ENCODE assay signal across 8 cellular contexts in the genomic region with DNA sequence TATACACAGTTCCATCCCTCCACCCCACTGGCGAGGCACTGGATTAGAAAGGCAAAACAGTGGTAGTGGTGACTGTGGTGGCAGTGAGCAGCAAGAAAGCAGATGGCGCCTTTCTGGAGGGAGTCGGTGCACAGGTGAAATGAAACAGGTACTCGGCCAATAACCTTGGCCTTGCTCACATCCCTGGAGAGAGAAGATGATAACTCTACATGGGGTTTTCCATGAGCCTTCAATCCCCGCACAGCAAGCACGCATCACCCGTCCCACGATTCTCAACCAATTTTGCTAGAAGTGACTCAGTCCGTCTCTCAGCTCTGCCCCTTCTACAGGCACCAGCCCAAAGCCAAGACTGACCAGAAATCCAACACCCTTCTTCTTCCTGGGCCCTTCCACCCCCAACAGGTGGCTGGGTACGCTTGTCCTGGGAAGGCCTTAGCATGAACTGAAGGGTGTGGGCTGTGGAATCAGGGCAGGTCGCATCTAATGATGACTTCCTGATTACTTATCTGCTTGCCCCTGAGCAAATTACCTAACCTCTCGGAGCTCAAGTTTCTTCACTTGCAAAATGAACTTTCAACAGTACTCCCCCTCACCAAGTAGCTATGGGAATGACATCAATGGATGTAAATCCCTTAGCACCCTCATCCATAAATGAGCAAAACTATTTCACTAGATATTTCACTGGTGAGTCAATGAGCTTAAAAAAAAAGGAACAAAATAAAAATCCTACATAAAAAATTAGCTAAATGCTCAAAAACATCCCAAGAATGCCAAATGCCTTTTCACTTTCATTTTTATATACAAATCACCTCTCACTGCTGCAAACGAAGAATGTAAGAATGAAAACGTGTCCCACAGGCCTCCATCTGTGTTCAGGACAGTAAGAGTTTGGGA.
DNase-seq lines count a peak whose midpoint lies in the region; ATAC-seq and TF ChIP-seq lines count a peak whose summit lies in the region.

No MANE protein-coding gene starts in this region.

- TF ChIP-seq CTCF in epithelial cell of esophagus (IDR thresholded peaks at IDR 0.05; ENCODE audit: insufficient read depth, low read depth, low read length, missing control alignments): no peak

- DNase-seq in T-helper 22 cell (ENCODE audit: low read depth) (peak; percentile 39), epithelial cell of esophagus (ENCODE audit: low read depth) (peak; percentile 74), NCI-H446 (lab: John Stamatoyannopoulos, UW) (no peak), NCI-H345 treated with DMSO at 0.1 percent for 48 hours (lab: John Stamatoyannopoulos, UW; ENCODE audit: unreplicated experiment) (no peak), LoVo (ENCODE audit: low spot score) (no peak)
- DNase-seq in stimulated activated CD4-positive, alpha-beta T cell treated with anti-CD3 and anti-CD28 coated beads, Interleukin-15, amount 100 ng/mL, for 24 hours: peak; percentile 60

- H3K4me3 ChIP-seq in epithelial cell of esophagus (ENCODE audit: low read length): no peak overlapping the region

- peak; percentile 32 for ATAC-seq in GM18502 (IDR thresholded peaks at IDR 0.05; ENCODE audit: poor library complexity, unreplicated experiment)
- ATAC-seq in HG02852 (IDR thresholded peaks at IDR 0.05; ENCODE audit: unreplicated experiment): peak; percentile 23

Comparison
In these comparisons a context has a peak if more than half of its experiments do, and no peak if none do; other contexts are left out.
1. DNase-seq: peak in T-helper 22 cell (single experiment), epithelial cell of esophagus (single experiment) and stimulated activated CD4-positive, alpha-beta T cell treated with anti-CD3 and anti-CD28 coated beads, Interleukin-15, amount 100 ng/mL, for 24 hours (single experiment); none in NCI-H446 (0 of 2), NCI-H345 treated with DMSO at 0.1 percent for 48 hours (single experiment) and LoVo (single experiment).